Comparison of ENCODE assay signal across 19 cellular contexts in the genomic region with DNA sequence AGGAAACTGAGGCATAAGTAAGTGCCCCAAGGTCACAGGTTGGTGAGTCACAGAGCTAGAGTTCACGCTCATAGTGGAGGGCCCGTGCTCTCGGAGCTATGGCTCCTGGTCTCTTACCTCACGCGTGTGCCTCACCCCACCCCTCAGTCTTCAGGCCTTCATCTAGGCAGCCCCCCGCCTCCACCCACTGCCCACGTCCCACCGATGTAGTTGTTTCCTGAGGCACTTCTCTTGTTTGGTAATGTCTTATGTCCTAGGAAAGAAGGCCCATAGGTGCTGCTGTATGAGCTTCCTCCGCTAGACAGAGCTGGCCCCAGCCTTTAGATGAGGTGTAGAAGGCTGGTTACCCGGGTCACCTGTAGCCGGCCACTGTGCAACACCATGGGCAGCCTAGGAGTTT. TPM values are rescaled to one million over a fixed set of nuclear protein-coding genes. Genes with fewer than 3 reads are reported as not detected.
A peak's percentile ranks its signal among the peaks of the same experiment; 100 is the strongest.
DNase-seq lines count a peak whose midpoint lies in the region; ATAC-seq, FAIRE-seq and TF ChIP-seq lines count a peak whose summit lies in the region.
"Had no signal": no experiment of that assay in that cellular context is flagged by ENCODE, and none has a peak within 500 bp of the region (broad histone marks: within the 10 kb centered on the region; RNA-seq: fewer than 3 reads in every experiment).

No MANE protein-coding gene starts in this region.

- H3K4me1 ChIP-seq in HepG2 (ENCODE audit: insufficient read depth, low read length) (peaks cover 47% of the 10 kb centered on the region), right lobe of liver (peaks cover 0 to 40% (median 12%) of the 10 kb centered on the region in 4 donors), trophoblast cell (ENCODE audit: control insufficient read depth in 1 of 2, insufficient read depth in 2 of 2, low read length in 2 of 2) (peaks cover 4 to 6% of the 10 kb centered on the region in 2 experiments)

- H3K18ac ChIP-seq in trophoblast cell (ENCODE audit: low read length) = no peak overlapping the region

- H3K4me2 ChIP-seq in HepG2 (ENCODE audit: low read depth, low read length) (no peak overlapping the region), trophoblast cell (ENCODE audit: low read length) (no peak overlapping the region)

- 84% methylated on average over 11 of the region's 11 CpGs for WGBS in HepG2 (ENCODE audit: low lambda C conversion rate)
- WGBS in right lobe of liver (ENCODE audit: insufficient coverage, low coverage, low lambda C conversion rate, missing lambda C conversion rate) = 100% methylated on average over 1 of the region's 11 CpGs
- no CpG with 5 or more reads among the region's 11 CpGs for WGBS in trophoblast cell (ENCODE audit: extremely low coverage, insufficient coverage, insufficient read length)

- intact Hi-C loops in HepG2 (cut with micrococcal nuclease; ENCODE audit: unreplicated experiment) (no loop called here), right lobe of liver (cut with DNase I) (no loop called here)

- no peak for TF ChIP-seq RAD21 in HepG2 (CRISPR knock-in tag; IDR thresholded peaks at IDR 0.05)

- H3K4me3 Mint-ChIP-seq in effector memory CD8-positive, alpha-beta T cell = no peak overlapping the region

- ATAC-seq in HepG2 (no peak), right lobe of liver (no peak)
- no peak for ATAC-seq in effector memory CD8-positive, alpha-beta T cell (replicated peaks)
- ATAC-seq: PC-3 had no signal

- no peaks in the 10 kb centered on the region for H4K20me1 ChIP-seq in HepG2 (ENCODE audit: insufficient read depth, low read length)

- H4K91ac ChIP-seq in trophoblast cell (ENCODE audit: low read depth, low read length) = no peak overlapping the region

- no peak overlapping the region for H2AFZ ChIP-seq in HepG2 (ENCODE audit: low read length)
- H2AFZ ChIP-seq in trophoblast cell (ENCODE audit: insufficient read depth, low read length, poor library complexity) = no peak overlapping the region

- peak overlapping the region; percentile 13 for H3K4ac ChIP-seq in trophoblast cell (ENCODE audit: low read depth, low read length)

- CTCF ChIA-PET in HepG2 (lab: Yijun Ruan, JAX; ENCODE audit: low intra/inter-chr PET ratio, low total read pairs) = no interaction called here

- TF ChIP-seq EP300 in HepG2 (IDR thresholded peaks at IDR 0.05; ENCODE audit: low read depth in 2 of 2, low read length in 2 of 2) (no peak), HepG2 (CRISPR knock-in tag; IDR thresholded peaks at IDR 0.05; ENCODE audit: borderline replicate concordance) (no peak)

- no peak overlapping the region for H3K9ac ChIP-seq in HepG2 (ENCODE audit: insufficient read depth, low read depth, low read length)
- no peak overlapping the region for H3K9ac ChIP-seq in trophoblast cell (ENCODE audit: low read length)

- no TSS peak for BruUV-seq in HepG2 (replicated peaks; lab: Mats Ljungman, UMichigan)

- no peak overlapping the region for H2AK5ac ChIP-seq in trophoblast cell (ENCODE audit: low read length)

- H4K12ac ChIP-seq in trophoblast cell (ENCODE audit: low read depth, low read length) = no peak overlapping the region

- no peak overlapping the region for H3K27ac ChIP-seq in HepG2 (ENCODE audit: extremely low read length, insufficient read depth, low read length)
- no peak overlapping the region for H3K27ac ChIP-seq in right lobe of liver
- H3K27ac ChIP-seq in trophoblast cell (ENCODE audit: low read depth, low read length) = no peak overlapping the region

- no peaks in the 10 kb centered on the region for H3K9me3 ChIP-seq in HepG2 (ENCODE audit: low read length)
- no peaks in the 10 kb centered on the region for H3K9me3 ChIP-seq in right lobe of liver
- no peaks in the 10 kb centered on the region for H3K9me3 ChIP-seq in trophoblast cell (ENCODE audit: insufficient read depth, low read depth, low read length)

- H3K4me1 Mint-ChIP-seq in effector memory CD8-positive, alpha-beta T cell (ENCODE audit: low read depth in 2 of 2) = peaks cover 54 to 73% of the 10 kb centered on the region in 2 donors

- H3K36me3 Mint-ChIP-seq in effector memory CD8-positive, alpha-beta T cell (ENCODE audit: insufficient read depth) = peaks cover 41% of the 10 kb centered on the region

- H3K23ac ChIP-seq in trophoblast cell (ENCODE audit: low read length) = no peak overlapping the region

- peaks cover 70% of the 10 kb centered on the region for H3K79me2 ChIP-seq in HepG2 (ENCODE audit: insufficient read depth, low read length)
- peaks cover 10% of the 10 kb centered on the region for H3K79me2 ChIP-seq in trophoblast cell (ENCODE audit: control insufficient read depth, insufficient read depth, low read length, poor library complexity)

- no peaks in the 10 kb centered on the region for H3K9me3 Mint-ChIP-seq in effector memory CD8-positive, alpha-beta T cell
- H3K9me3 Mint-ChIP-seq: CD4-positive, CD25-positive, alpha-beta regulatory T cell; IgD-negative memory B cell had no signal

- POLR2A ChIA-PET in HepG2 (lab: Yijun Ruan, JAX) = interaction anchor here (1.1 kb wide), 1 partner anchor 9 kb away, joined by 3 read pairs; no protein-coding TSS in a partner anchor

- H3K27me3 Mint-ChIP-seq in effector memory CD8-positive, alpha-beta T cell = no peaks in the 10 kb centered on the region
- H3K27me3 Mint-ChIP-seq: CD4-positive, CD25-positive, alpha-beta regulatory T cell had no signal

- peak overlapping the region; percentile 5 to 17 for H3K27ac Mint-ChIP-seq in effector memory CD8-positive, alpha-beta T cell
- H3K27ac Mint-ChIP-seq: CD4-positive, CD25-positive, alpha-beta regulatory T cell; IgD-negative memory B cell had no signal

- TF ChIP-seq POLR2A in HepG2 (IDR thresholded peaks at IDR 0.05; ENCODE audit: insufficient read depth in 1 of 2, low read depth in 2 of 2, low read length in 2 of 2) (no peak), right lobe of liver (IDR thresholded peaks at IDR 0.05) (no peak)

- no peak for TF ChIP-seq CTCF in HepG2 (CRISPR knock-in tag; IDR thresholded peaks at IDR 0.05)
- no peak for TF ChIP-seq CTCF in right lobe of liver (IDR thresholded peaks at IDR 0.05)

- H3K14ac ChIP-seq in trophoblast cell (ENCODE audit: low read length) = no peak overlapping the region

- H2BK12ac ChIP-seq in trophoblast cell (ENCODE audit: low read length) = no peak overlapping the region

- H3K27me3 ChIP-seq in HepG2 (ENCODE audit: control insufficient read depth in 1 of 2, insufficient read depth in 2 of 2, low read length in 2 of 2) = no peaks in the 10 kb centered on the region; a peak in 1 of 5 replicates
- H3K27me3 ChIP-seq in right lobe of liver = no peaks in the 10 kb centered on the region
- H3K27me3 ChIP-seq in trophoblast cell (ENCODE audit: insufficient read depth, low read length) = no peaks in the 10 kb centered on the region

- H3K36me3 ChIP-seq in HepG2 (replicated peaks in 1 of 2; ENCODE audit: control insufficient read depth in 1 of 2, insufficient read depth in 2 of 2, low read length in 2 of 2) (peaks cover 14 to 18% of the 10 kb centered on the region in 2 experiments), right lobe of liver (peaks cover 2 to 15% (median 8%) of the 10 kb centered on the region in 4 donors), trophoblast cell (ENCODE audit: control insufficient read depth in 1 of 2, insufficient read depth in 2 of 2, low read length in 2 of 2) (peaks cover 11 to 18% of the 10 kb centered on the region in 2 experiments)

- H4K8ac ChIP-seq in trophoblast cell (ENCODE audit: low read depth, low read length) = no peak overlapping the region

- no peak for FAIRE-seq in HepG2 (lab: Jason Lieb, UNC)

- peaks cover 8% of the 10 kb centered on the region for H3K79me1 ChIP-seq in trophoblast cell (ENCODE audit: low read length)

- H2BK120ac ChIP-seq in trophoblast cell (ENCODE audit: insufficient read depth, low read length, poor library complexity) = no peak overlapping the region

- in situ Hi-C loops in HepG2 (cut with HindIII; ENCODE audit: extremely low pct_ligation_motif_present, low pct_unique_long_range_greater_than_20kb) = no loop called here

- H2BK5ac ChIP-seq in trophoblast cell (ENCODE audit: low read depth, low read length, poor library complexity) = no peak overlapping the region

- H3K4me3 ChIP-seq in HepG2 (replicated peaks in 1 of 3; ENCODE audit: insufficient read depth in 1 of 3, low read depth in 2 of 3, low read length in 3 of 3) = no peak overlapping the region
- H3K4me3 ChIP-seq in right lobe of liver = no peak overlapping the region
- H3K4me3 ChIP-seq in trophoblast cell (ENCODE audit: low read depth, low read length) = no peak overlapping the region

- DNase-seq in HepG2 (ENCODE audit: low spot score) = no peak
- no peak for DNase-seq in right lobe of liver
- DNase-seq in effector memory CD8-positive, alpha-beta T cell = no peak
- DNase-seq in trophoblast cell = no peak
- no peak for DNase-seq in midbrain (lab: John Stamatoyannopoulos, UW)
- no peak for DNase-seq in stimulated activated CD4-positive, alpha-beta T cell treated with anti-CD3 and anti-CD28 coated beads, Interleukin-4, amount 100 ng/mL, for 24 hours
- DNase-seq in NOMO-1 treated with dmso at 0.1 percent for 144 hours (lab: John Stamatoyannopoulos, UW; ENCODE audit: unreplicated experiment) = no peak
- DNase-seq: 8988T; CD4-positive, CD25-positive, alpha-beta regulatory T cell; COR-L47; DMS79; HCEC 1CT; NCI-H1694; NCI-H2081; NCI-H446; NCI-H526 treated with DMSO at 0.1 percent for 48 hours; PC-3; Right ventricle myocardium superior had no signal

RNA-seq across cellular contexts. Expression of a gene that starts 5.1 kb away (rescaled TPM):
- total RNA-seq in HepG2 (2016; rRNA removed; fragmentation: Illumina TruSeq; extraction: Trizol) = 10.3 and 15.0 TPM in 2 replicates
- total RNA-seq in HepG2 (2016; cell fraction: cytosol; rRNA removed; fragmentation: Illumina TruSeq; extraction: Trizol; ENCODE audit: low read depth) = 4.5 and 4.9 TPM in 2 replicates
- 10.6 and 13.6 TPM in 2 replicates for total RNA-seq in HepG2 (2016; cell fraction: insoluble cytoplasmic fraction; rRNA removed; fragmentation: Illumina TruSeq; extraction: Trizol)
- total RNA-seq in HepG2 (2016; cell fraction: membrane; rRNA removed; fragmentation: Illumina TruSeq; extraction: Trizol) = 5.4 and 6.4 TPM in 2 replicates
- total RNA-seq in HepG2 (2016; cell fraction: nucleus; rRNA removed; fragmentation: Illumina TruSeq; extraction: Trizol) = 7.4 and 9.7 TPM in 2 replicates
- 9.0 and 10.7 TPM in 2 replicates for polyA plus RNA-seq in HepG2 (2011; rRNA removed)
- polyA plus RNA-seq in HepG2 (2011; cell fraction: cytosol; rRNA removed) = 6.2 and 9.2 TPM in 2 replicates
- polyA plus RNA-seq in HepG2 (2011; cell fraction: nucleus; rRNA removed) = 9.5 and 13.1 TPM in 2 replicates
- polyA plus RNA-seq in HepG2 (2012) = 7.6 and 10.8 TPM in 2 replicates
- polyA plus RNA-seq in HepG2 (2016; cell fraction: cytosol; fragmentation: Illumina TruSeq; extraction: Trizol; ENCODE audit: low read depth) = 0.89 and 0.95 TPM in 2 replicates
- polyA plus RNA-seq in HepG2 (2016; cell fraction: insoluble cytoplasmic fraction; fragmentation: Illumina TruSeq; extraction: Trizol; ENCODE audit: low read depth) = 11.8 and 12.1 TPM in 2 replicates
- 2.3 and 2.7 TPM in 2 replicates for polyA plus RNA-seq in HepG2 (2016; cell fraction: membrane; fragmentation: Illumina TruSeq; extraction: Trizol; ENCODE audit: low read depth)
- 19.4 and 21.2 TPM in 2 replicates for polyA plus RNA-seq in HepG2 (2016; cell fraction: nucleus; fragmentation: Illumina TruSeq; extraction: Trizol; ENCODE audit: insufficient read depth, low read depth)
- 5.4 and 9.3 TPM in 2 replicates for polyA minus RNA-seq in HepG2 (2011; rRNA and poly(A)+ RNA removed; ENCODE audit: low replicate concordance)
- 5.8 and 8.9 TPM in 2 replicates for polyA minus RNA-seq in HepG2 (2011; cell fraction: cytosol; rRNA and poly(A)+ RNA removed)
- polyA minus RNA-seq in HepG2 (2011; cell fraction: nucleus; rRNA and poly(A)+ RNA removed) = 8.9 and 13.7 TPM in 2 replicates
- total RNA-seq in right lobe of liver = 10 to 100 TPM; 13.9 to 17.6 (median 16.6) TPM
- 14.0 and 14.2 TPM in 2 replicates for polyA plus RNA-seq in trophoblast cell (2013)

RNA-seq across cellular contexts. Expression of a gene that starts 45.1 kb away (rescaled TPM):
- total RNA-seq in HepG2 (2016; rRNA removed; fragmentation: Illumina TruSeq; extraction: Trizol) = 39.5 and 48.6 TPM in 2 replicates
- total RNA-seq in HepG2 (2016; cell fraction: cytosol; rRNA removed; fragmentation: Illumina TruSeq; extraction: Trizol; ENCODE audit: low read depth) = 13.0 and 14.5 TPM in 2 replicates
- 42.3 and 49.9 TPM in 2 replicates for total RNA-seq in HepG2 (2016; cell fraction: insoluble cytoplasmic fraction; rRNA removed; fragmentation: Illumina TruSeq; extraction: Trizol)
- 29.2 and 32.0 TPM in 2 replicates for total RNA-seq in HepG2 (2016; cell fraction: membrane; rRNA removed; fragmentation: Illumina TruSeq; extraction: Trizol)
- total RNA-seq in HepG2 (2016; cell fraction: nucleus; rRNA removed; fragmentation: Illumina TruSeq; extraction: Trizol) = 25.4 and 25.5 TPM in 2 replicates
- polyA plus RNA-seq in HepG2 (2011; rRNA removed) = 35.6 and 37.8 TPM in 2 replicates
- 25.0 and 32.1 TPM in 2 replicates for polyA plus RNA-seq in HepG2 (2011; cell fraction: cytosol; rRNA removed)
- 31.4 and 44.9 TPM in 2 replicates for polyA plus RNA-seq in HepG2 (2011; cell fraction: nucleus; rRNA removed)
- polyA plus RNA-seq in HepG2 (2012) = 33.2 and 56.4 TPM in 2 replicates
- 12.2 and 18.6 TPM in 2 replicates for polyA plus RNA-seq in HepG2 (2016; cell fraction: cytosol; fragmentation: Illumina TruSeq; extraction: Trizol; ENCODE audit: low read depth)
- 57.7 and 60.4 TPM in 2 replicates for polyA plus RNA-seq in HepG2 (2016; cell fraction: insoluble cytoplasmic fraction; fragmentation: Illumina TruSeq; extraction: Trizol; ENCODE audit: low read depth)
- polyA plus RNA-seq in HepG2 (2016; cell fraction: membrane; fragmentation: Illumina TruSeq; extraction: Trizol; ENCODE audit: low read depth) = 24.1 and 29.1 TPM in 2 replicates
- 40.4 and 41.8 TPM in 2 replicates for polyA plus RNA-seq in HepG2 (2016; cell fraction: nucleus; fragmentation: Illumina TruSeq; extraction: Trizol; ENCODE audit: insufficient read depth, low read depth)
- polyA minus RNA-seq in HepG2 (2011; rRNA and poly(A)+ RNA removed; ENCODE audit: low replicate concordance) = 7.2 and 21.2 TPM in 2 replicates
- polyA minus RNA-seq in HepG2 (2011; cell fraction: cytosol; rRNA and poly(A)+ RNA removed) = 12.7 and 16.3 TPM in 2 replicates
- polyA minus RNA-seq in HepG2 (2011; cell fraction: nucleus; rRNA and poly(A)+ RNA removed) = 34.6 and 42.1 TPM in 2 replicates
- 100 to 1,000 TPM in 2 of 6 experiments, 10 to 100 TPM in 4; 30.4 to 142 (median 68.6) TPM for total RNA-seq in right lobe of liver
- 21.0 and 22.0 TPM in 2 replicates for polyA plus RNA-seq in trophoblast cell (2013)
